In the genomic region with DNA sequence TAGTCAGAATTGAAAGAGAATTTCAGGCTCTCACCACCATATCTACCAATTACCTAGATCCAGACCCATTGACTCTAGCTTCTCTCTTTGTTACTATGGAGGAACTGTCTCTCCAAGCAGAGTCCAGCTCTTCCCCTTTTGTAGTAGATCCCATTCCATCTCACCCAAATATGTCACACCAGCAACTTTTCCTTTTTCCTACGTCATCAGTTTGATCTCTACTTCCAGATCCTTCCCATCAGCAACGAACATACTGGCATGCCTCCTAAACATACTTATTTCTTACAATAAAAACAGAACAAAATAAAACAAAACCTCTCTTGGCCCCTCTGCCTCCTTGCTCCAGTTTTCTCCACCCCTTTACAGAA, we compare ENCODE assay signal across 9 cellular contexts. TPM values are rescaled to one million over a fixed set of nuclear protein-coding genes. Genes with fewer than 3 reads are reported as not detected.
"Had no signal": no experiment of that assay in that cellular context is flagged by ENCODE, and none has a peak within 500 bp of the region (broad histone marks: within the 10 kb centered on the region; RNA-seq: fewer than 3 reads in every experiment).

No MANE protein-coding gene starts in this region.

- ATAC-seq: GM23338 had no signal

- H2AFZ ChIP-seq: GM23338 had no signal

- FAIRE-seq: H1, H54, HTR-8/SVneo had no signal

- H3K4me3 ChIP-seq: GM23338 had no signal

- H3K27ac ChIP-seq: KMS-11 had no signal

- DNase-seq: H9, HCEC 1CT, KBM-7 had no signal

- H3K9ac ChIP-seq: KMS-11 had no signal

- H3K4me2 ChIP-seq: GM23338, KMS-11 had no signal

RNA-seq across cellular contexts. Expression of gene OPN1SW, which starts 42.3 kb away (rescaled TPM):
- total RNA-seq: GM23338, H1, H9, HT-29 had no signal
- polyA plus RNA-seq: H1 had no signal

RNA-seq across cellular contexts. Expression of gene CCDC136, which starts 58.5 kb away (rescaled TPM):
- total RNA-seq: HT-29 had no signal
